Comparison of ENCODE assay signal across 21 cellular contexts in the genomic region with DNA sequence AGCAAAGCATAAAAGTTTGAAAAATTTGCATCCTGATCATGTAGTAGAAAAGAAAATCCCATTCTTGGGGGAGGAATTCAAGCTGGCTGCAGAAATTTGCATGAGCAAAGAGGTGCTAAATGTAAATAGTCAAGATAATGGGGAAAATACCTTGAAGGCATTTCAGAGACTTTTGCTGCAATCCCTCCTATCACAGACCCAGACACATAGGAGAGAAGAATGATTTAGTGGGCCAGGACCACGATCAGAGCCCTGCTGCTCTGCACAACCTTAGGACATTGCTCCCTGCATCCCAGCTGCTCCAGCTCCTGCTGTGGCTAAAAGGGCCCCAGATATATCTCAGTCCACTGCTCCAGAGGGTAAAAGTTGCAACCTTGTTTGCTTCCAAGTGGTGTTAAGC.
DNase-seq lines count a peak whose midpoint lies in the region; ATAC-seq and TF ChIP-seq lines count a peak whose summit lies in the region.
"Had no signal": no experiment of that assay in that cellular context is flagged by ENCODE, and none has a peak within 500 bp of the region (broad histone marks: within the 10 kb centered on the region; RNA-seq: fewer than 3 reads in every experiment).

No MANE protein-coding gene starts in this region.

- H3K4me1 ChIP-seq in GM23338 (ENCODE audit: insufficient read depth), result 0 out of 2 replicates have a peak, but pooled peaks cover 3% of the 10 kb centered on the region
- H3K4me1 ChIP-seq in NT2/D1 (ENCODE audit: insufficient read depth, insufficient read length), result no peaks in the 10 kb centered on the region
- no peaks in the 10 kb centered on the region for H3K4me1 ChIP-seq in iPS-15b (ENCODE audit: control insufficient read depth, insufficient read depth, low read length)
- H3K4me1 ChIP-seq: A549; BE2C; BLaER1 treated with 17β-estradiol and CSF1 and Interleukin-3, amounts not matched to agents 10 nM and 100 nM had no signal

- H3F3A ChIP-seq in GM23338 (replicated peaks; ENCODE audit: low read depth), result 0 out of 2 replicates have a peak, but pooled peaks cover 7% of the 10 kb centered on the region

- H3K36me3 Mint-ChIP-seq in GM23338 (ENCODE audit: low read depth), result peaks cover 39% of the 10 kb centered on the region
- H3K36me3 Mint-ChIP-seq: CD14-positive monocyte; CD8-positive, alpha-beta memory T cell had no signal

- no peaks in the 10 kb centered on the region for H4K20me1 ChIP-seq in GM23338 (replicated peaks; ENCODE audit: insufficient read depth)
- H4K20me1 ChIP-seq: BLaER1 treated with 17β-estradiol and CSF1 and Interleukin-3, amounts not matched to agents 10 nM and 100 nM had no signal

- no peaks in the 10 kb centered on the region; the same call in 1 of the 2 replicates for H3K9me2 ChIP-seq in GM23338 (ENCODE audit: insufficient read depth)

- H3K4me3 Mint-ChIP-seq in GM23338, result no peak overlapping the region
- H3K4me3 Mint-ChIP-seq: CD14-positive monocyte; CD4-positive, alpha-beta T cell; CD8-positive, alpha-beta memory T cell had no signal

- TF ChIP-seq CTCF in GM23338 (conservative IDR thresholded peaks at IDR 0.05; ENCODE audit: low read depth in 2 of 2), result no peak

- DNase-seq in GM23338 (ENCODE audit: low spot score) (peak; percentile 31), NT2/D1 (ENCODE audit: low read depth, low spot score) (peak; percentile 8), Right ventricle myocardium inferior (ENCODE audit: missing footprints) (no peak), NCI-H1417 (lab: John Stamatoyannopoulos, UW) (no peak)
- DNase-seq: 8988T; ACHN; AML-193; BE2C; CD4-positive, alpha-beta T cell; CD8-positive, alpha-beta memory T cell; DMS 273 treated with DMSO at 0.1 percent for 48 hours; DMS79; EL; GF-D8; H7; HCEC 1CT had no signal

- intact Hi-C loops in Right ventricle myocardium inferior (cut with DNase I), result no loop called here

- no peak overlapping the region for H2AFZ ChIP-seq in GM23338

- H3K9me3 ChIP-seq in NT2/D1 (ENCODE audit: insufficient read depth, low read length), result peaks cover 28% of the 10 kb centered on the region
- peaks cover 7% of the 10 kb centered on the region for H3K9me3 ChIP-seq in iPS-15b (ENCODE audit: control insufficient read depth, insufficient read depth, low read length)
- H3K9me3 ChIP-seq: A549, BE2C had no signal

- H3K27me3 Mint-ChIP-seq in GM23338 (ENCODE audit: insufficient read depth, low read depth, poor library complexity), result peaks cover 2% of the 10 kb centered on the region
- H3K27me3 Mint-ChIP-seq: CD4-positive, alpha-beta T cell; CD8-positive, alpha-beta memory T cell had no signal

- peaks cover 42% of the 10 kb centered on the region for H3K9me3 Mint-ChIP-seq in GM23338
- H3K9me3 Mint-ChIP-seq: CD4-positive, alpha-beta T cell had no signal

- peaks cover 6% of the 10 kb centered on the region; the same call in 2 of the 3 replicates for H3K4me1 Mint-ChIP-seq in GM23338
- H3K4me1 Mint-ChIP-seq: CD14-positive monocyte; CD8-positive, alpha-beta memory T cell had no signal

- no peak overlapping the region for H3K4me2 ChIP-seq in GM23338
- H3K4me2 ChIP-seq: A549; BLaER1 treated with 17β-estradiol and CSF1 and Interleukin-3, amounts not matched to agents 10 nM and 100 nM had no signal

- H3K27ac ChIP-seq in GM23338 (ENCODE audit: low read depth), result peak overlapping the region; percentile 79
- H3K27ac ChIP-seq: A549; BLaER1 treated with 17β-estradiol and CSF1 and Interleukin-3, amounts not matched to agents 10 nM and 100 nM had no signal

- H3K36me3 ChIP-seq in GM23338 (ENCODE audit: insufficient read depth) (0 out of 2 replicates have a peak, but pooled peaks cover 8% of the 10 kb centered on the region), NT2/D1 (ENCODE audit: insufficient read depth, insufficient read length, low read length) (no peaks in the 10 kb centered on the region), iPS-15b (ENCODE audit: control insufficient read depth, insufficient read depth, low read length) (peaks cover 6% of the 10 kb centered on the region)
- H3K36me3 ChIP-seq: BE2C; BLaER1 treated with 17β-estradiol and CSF1 and Interleukin-3, amounts not matched to agents 10 nM and 100 nM had no signal

- H3K79me2 ChIP-seq in GM23338 (replicated peaks; ENCODE audit: insufficient read depth), result no peaks in the 10 kb centered on the region

- ATAC-seq in GM23338 (peak; percentile 68), Right ventricle myocardium inferior (no peak), GM19324 (IDR thresholded peaks at IDR 0.05; ENCODE audit: low FRiP score, unreplicated experiment) (no peak)
- ATAC-seq: A549 had no signal

- H3K4me3 ChIP-seq in GM23338, result no peak overlapping the region
- no peak overlapping the region for H3K4me3 ChIP-seq in NT2/D1 (ENCODE audit: insufficient read length, low read depth)
- peak overlapping the region; percentile 13 for H3K4me3 ChIP-seq in iPS-15b (ENCODE audit: low read depth, low read length)
- H3K4me3 ChIP-seq: A549; BLaER1 treated with 17β-estradiol and CSF1 and Interleukin-3, amounts not matched to agents 10 nM and 100 nM had no signal

- H3K9ac ChIP-seq in NT2/D1 (ENCODE audit: insufficient read length, low read depth) (no peak overlapping the region), iPS-15b (ENCODE audit: low read depth, low read length) (no peak overlapping the region)
- H3K9ac ChIP-seq: BLaER1 treated with 17β-estradiol and CSF1 and Interleukin-3, amounts not matched to agents 10 nM and 100 nM had no signal

- H3K27ac Mint-ChIP-seq in GM23338, result no peak overlapping the region
- H3K27ac Mint-ChIP-seq: CD14-positive monocyte; CD4-positive, alpha-beta T cell; CD8-positive, alpha-beta memory T cell had no signal

- H3K27me3 ChIP-seq in GM23338 (ENCODE audit: insufficient read depth), result no peaks in the 10 kb centered on the region
- H3K27me3 ChIP-seq in NT2/D1 (ENCODE audit: insufficient read depth, insufficient read length), result no peaks in the 10 kb centered on the region
- H3K27me3 ChIP-seq in iPS-15b (ENCODE audit: control insufficient read depth, insufficient read depth, low read length), result no peaks in the 10 kb centered on the region
- H3K27me3 ChIP-seq: BE2C; BLaER1 treated with 17β-estradiol and CSF1 and Interleukin-3, amounts not matched to agents 10 nM and 100 nM had no signal

TF ChIP-seq in GM23338, 12 proteins besides CTCF, POLR2A, EP300 and RAD21 (continues in another document):
- TF ChIP-seq, protein P1, sequence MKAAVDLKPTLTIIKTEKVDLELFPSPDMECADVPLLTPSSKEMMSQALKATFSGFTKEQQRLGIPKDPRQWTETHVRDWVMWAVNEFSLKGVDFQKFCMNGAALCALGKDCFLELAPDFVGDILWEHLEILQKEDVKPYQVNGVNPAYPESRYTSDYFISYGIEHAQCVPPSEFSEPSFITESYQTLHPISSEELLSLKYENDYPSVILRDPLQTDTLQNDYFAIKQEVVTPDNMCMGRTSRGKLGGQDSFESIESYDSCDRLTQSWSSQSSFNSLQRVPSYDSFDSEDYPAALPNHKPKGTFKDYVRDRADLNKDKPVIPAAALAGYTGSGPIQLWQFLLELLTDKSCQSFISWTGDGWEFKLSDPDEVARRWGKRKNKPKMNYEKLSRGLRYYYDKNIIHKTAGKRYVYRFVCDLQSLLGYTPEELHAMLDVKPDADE (IDR thresholded peaks at IDR 0.05), result no peak
- TF ChIP-seq EZH2phosphoT487 (IDR thresholded peaks at IDR 0.05; ENCODE audit: unreplicated experiment) (no peak), NANOG (IDR thresholded peaks at IDR 0.05; ENCODE audit: borderline replicate concordance) (no peak), ZNF331 (CRISPR knock-in tag; IDR thresholded peaks at IDR 0.05; ENCODE audit: low read depth) (no peak), JUNB (IDR thresholded peaks at IDR 0.05; ENCODE audit: unreplicated experiment) (no peak)

Comparison
In these comparisons a context has a peak if more than half of its experiments do, and no peak if none do; other contexts are left out.
1. DNase-seq: peak in GM23338 (single experiment) and NT2/D1 (single experiment); none in Right ventricle myocardium inferior (single experiment) and NCI-H1417 (0 of 3).